Comparison of ENCODE assay signal across 23 cellular contexts in the genomic region with DNA sequence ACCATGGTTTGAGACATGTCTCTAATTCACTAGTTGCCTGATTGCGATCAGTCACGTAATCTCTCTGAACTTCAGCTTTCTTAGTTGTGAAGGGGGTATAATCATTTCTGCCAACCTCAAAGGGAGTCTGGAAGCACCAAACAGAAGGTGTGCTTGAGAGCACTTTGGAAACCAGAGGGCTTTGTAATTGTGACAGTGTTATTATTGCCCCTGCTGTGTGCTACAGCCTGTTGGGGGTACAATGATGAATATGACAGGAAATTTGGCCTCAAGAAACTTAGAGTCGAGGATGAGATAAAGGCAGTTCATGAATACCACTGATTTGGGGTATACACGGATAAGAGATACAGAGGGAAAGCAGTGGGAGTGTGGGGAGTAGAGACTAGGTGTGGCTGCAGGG.
A peak's percentile ranks its signal among the peaks of the same experiment; 100 is the strongest.
DNase-seq lines count a peak whose midpoint lies in the region; TF ChIP-seq lines count a peak whose summit lies in the region.
"Had no signal": no experiment of that assay in that cellular context is flagged by ENCODE, and none has a peak within 500 bp of the region (broad histone marks: within the 10 kb centered on the region; RNA-seq: fewer than 3 reads in every experiment).

No MANE protein-coding gene starts in this region.

- no peak overlapping the region for H4K5ac ChIP-seq in mesendoderm (ENCODE audit: low read length)

- H3K4me3 ChIP-seq in mesendoderm (ENCODE audit: low read length) (no peak overlapping the region), OCI-LY7 (ENCODE audit: low read depth, low read length, poor library complexity, severe bottlenecking) (no peak overlapping the region)
- H3K4me3 ChIP-seq: BLaER1, GM12878 had no signal

- no peak overlapping the region for H3K27ac Mint-ChIP-seq in activated naive CD4-positive, alpha-beta T cell treated with anti-CD3 and anti-CD28 coated beads, Interleukin-2, amount 10 ng/mL, durations not matched to agents 7 days and 5 days
- H3K27ac Mint-ChIP-seq: CD14-positive monocyte; CD4-positive, alpha-beta memory T cell; CD4-positive, CD25-positive, alpha-beta regulatory T cell; CD8-positive, alpha-beta memory T cell had no signal

- H3K79me2 ChIP-seq in mesendoderm (ENCODE audit: control insufficient read depth, insufficient read depth, low read length) (no peaks in the 10 kb centered on the region), OCI-LY7 (ENCODE audit: insufficient read depth, low read depth, low read length) (no peaks in the 10 kb centered on the region)

- peaks cover 42% of the 10 kb centered on the region for H3K27me3 Mint-ChIP-seq in activated naive CD4-positive, alpha-beta T cell treated with anti-CD3 and anti-CD28 coated beads, Interleukin-2, amount 10 ng/mL, durations not matched to agents 7 days and 5 days

- H2BK15ac ChIP-seq in mesendoderm (replicated peaks; ENCODE audit: low read depth) = no peak overlapping the region

- no peaks in the 10 kb centered on the region for H3K36me3 Mint-ChIP-seq in activated naive CD4-positive, alpha-beta T cell treated with anti-CD3 and anti-CD28 coated beads, Interleukin-2, amount 10 ng/mL, durations not matched to agents 7 days and 5 days
- H3K36me3 Mint-ChIP-seq: CD14-positive monocyte; CD4-positive, alpha-beta memory T cell; CD4-positive, CD25-positive, alpha-beta regulatory T cell had no signal

- no peak overlapping the region for H3K9ac ChIP-seq in mesendoderm (ENCODE audit: low read length)
- H3K9ac ChIP-seq: BLaER1 had no signal

- intact Hi-C loops in OCI-LY7 (cut with micrococcal nuclease; ENCODE audit: unreplicated experiment) = no loop called here

- no peak overlapping the region for H2BK5ac ChIP-seq in mesendoderm (ENCODE audit: low read length)

- H3K27me3 ChIP-seq in mesendoderm (ENCODE audit: insufficient read depth, low read length, poor library complexity) = no peaks in the 10 kb centered on the region
- H3K27me3 ChIP-seq: BE2C, BLaER1 had no signal

- no peak overlapping the region for H3K56ac ChIP-seq in mesendoderm (ENCODE audit: low read length)

- H2AK5ac ChIP-seq in mesendoderm (ENCODE audit: low read length) = no peak overlapping the region

- H3K4me3 Mint-ChIP-seq in activated naive CD4-positive, alpha-beta T cell treated with anti-CD3 and anti-CD28 coated beads, Interleukin-2, amount 10 ng/mL, durations not matched to agents 7 days and 5 days = no peak overlapping the region
- H3K4me3 Mint-ChIP-seq: CD14-positive monocyte; CD4-positive, alpha-beta memory T cell; CD4-positive, CD25-positive, alpha-beta regulatory T cell; CD8-positive, alpha-beta memory T cell had no signal

- H3K36me3 ChIP-seq in mesendoderm (ENCODE audit: control insufficient read depth, insufficient read depth, low read length) = no peaks in the 10 kb centered on the region
- no peaks in the 10 kb centered on the region for H3K36me3 ChIP-seq in OCI-LY7 (ENCODE audit: insufficient read depth, low read length)
- H3K36me3 ChIP-seq: BE2C, BLaER1 had no signal

- no peak overlapping the region for H3K4ac ChIP-seq in mesendoderm (ENCODE audit: low read depth, low read length)

- H3K23ac ChIP-seq in mesendoderm (ENCODE audit: low read length) = no peak overlapping the region

- peaks cover 26% of the 10 kb centered on the region for H3K4me1 ChIP-seq in mesendoderm (ENCODE audit: control insufficient read depth, low read depth, low read length)
- H3K4me1 ChIP-seq in OCI-LY7 (ENCODE audit: insufficient read depth, low read length, poor library complexity, severe bottlenecking) = no peaks in the 10 kb centered on the region

- no peaks in the 10 kb centered on the region for H3K9me2 ChIP-seq in OCI-LY7 (ENCODE audit: insufficient read depth, low read length)

- H3K18ac ChIP-seq in mesendoderm (ENCODE audit: low read length) = no peak overlapping the region

- CTCF ChIA-PET in activated naive CD4-positive, alpha-beta T cell treated with anti-CD3 and anti-CD28 coated beads, Interleukin-2, amount 10 ng/mL, durations not matched to agents 7 days and 5 days (lab: Charles Lee) = interaction anchor here (1.5 kb wide), 1 partner anchor 39 kb away, joined by 3 read pairs; no protein-coding TSS in a partner anchor
- CTCF ChIA-PET in OCI-LY7 (lab: Charles Lee; ENCODE audit: unreplicated experiment) = no interaction called here

- H3K27ac ChIP-seq in mesendoderm (ENCODE audit: low read depth, low read length) (no peak overlapping the region), OCI-LY7 (ENCODE audit: low read depth, low read length, poor library complexity, severe bottlenecking) (no peak overlapping the region)
- H3K27ac ChIP-seq: BLaER1 had no signal

- H3K4me2 ChIP-seq in mesendoderm (ENCODE audit: low read length) (no peak overlapping the region), OCI-LY7 (ENCODE audit: low read length) (no peak overlapping the region)
- H3K4me2 ChIP-seq: BLaER1 had no signal

- no peak overlapping the region for H2BK120ac ChIP-seq in mesendoderm (ENCODE audit: low read depth, low read length)

- no peaks in the 10 kb centered on the region for H3K4me1 Mint-ChIP-seq in activated naive CD4-positive, alpha-beta T cell treated with anti-CD3 and anti-CD28 coated beads, Interleukin-2, amount 10 ng/mL, durations not matched to agents 7 days and 5 days
- H3K4me1 Mint-ChIP-seq: CD4-positive, alpha-beta memory T cell; CD4-positive, CD25-positive, alpha-beta regulatory T cell; CD8-positive, alpha-beta memory T cell had no signal

- no peaks in the 10 kb centered on the region for H3K9me3 Mint-ChIP-seq in activated naive CD4-positive, alpha-beta T cell treated with anti-CD3 and anti-CD28 coated beads, Interleukin-2, amount 10 ng/mL, durations not matched to agents 7 days and 5 days
- H3K9me3 Mint-ChIP-seq: CD14-positive monocyte; CD4-positive, alpha-beta memory T cell; CD8-positive, alpha-beta memory T cell had no signal

- H4K8ac ChIP-seq in mesendoderm (ENCODE audit: low read depth, low read length) = no peak overlapping the region

- POLR2A ChIA-PET in OCI-LY7 (lab: Charles Lee) = interaction anchor here (1.2 kb wide), 1 partner anchor 10 kb away, joined by 3 read pairs; no protein-coding TSS in a partner anchor

- no TSS peak for BruUV-seq in OCI-LY7 (replicated peaks; lab: Mats Ljungman, UMichigan)

- no CpG with 5 or more reads among the region's 4 CpGs for WGBS in mesendoderm (ENCODE audit: extremely low coverage, insufficient coverage, low lambda C conversion rate)

- H3K79me1 ChIP-seq in mesendoderm (ENCODE audit: low read length) = no peaks in the 10 kb centered on the region

- no peaks in the 10 kb centered on the region for H3K9me3 ChIP-seq in OCI-LY7 (ENCODE audit: low read length)
- H3K9me3 ChIP-seq: BE2C, BLaER1 had no signal

- DNase-seq in NCI-H69 (lab: John Stamatoyannopoulos, UW) = peak; percentile 20
- DNase-seq in mesendoderm = peak; percentile 37
- no peak for DNase-seq in activated CD4-positive, CD25-positive, alpha-beta regulatory T cell (lab: John Stamatoyannopoulos, UW)
- no peak for DNase-seq in activated naive CD4-positive, alpha-beta T cell treated with anti-CD3 and anti-CD28 coated beads, Interleukin-2, amount 10 ng/mL, durations not matched to agents 7 days and 5 days
- DNase-seq in OCI-LY7 (ENCODE audit: low spot score) = no peak
- DNase-seq: 8988T; ACHN; BE2C; C1 segment of cervical spinal cord; CD4-positive, alpha-beta memory T cell; CD4-positive, CD25-positive, alpha-beta regulatory T cell; CD8-positive, alpha-beta memory T cell; COR-L47; DMS 273 treated with DMSO at 0.1 percent for 48 hours; DMS153; DMS53; DMS79; DND-41; EL; GDM1 had no signal

- no peak for TF ChIP-seq CTCF in OCI-LY7 (conservative IDR thresholded peaks at IDR 0.05; ENCODE audit: low read length)

- no peak overlapping the region for H2AFZ ChIP-seq in OCI-LY7 (ENCODE audit: low read length)

- H4K20me1 ChIP-seq in OCI-LY7 (ENCODE audit: insufficient read depth, low read length) = no peaks in the 10 kb centered on the region
- H4K20me1 ChIP-seq: BLaER1 had no signal

Comparison
In these comparisons a context has a peak if more than half of its experiments do, and no peak if none do; other contexts are left out.
1. DNase-seq: peak in NCI-H69 (single experiment) and mesendoderm (single experiment); none in activated CD4-positive, CD25-positive, alpha-beta regulatory T cell (0 of 4), activated naive CD4-positive, alpha-beta T cell treated with anti-CD3 and anti-CD28 coated beads, Interleukin-2, amount 10 ng/mL, durations not matched to agents 7 days and 5 days (single experiment) and OCI-LY7 (single experiment).